Comparison of ENCODE assay signal across 22 cellular contexts in the genomic region with DNA sequence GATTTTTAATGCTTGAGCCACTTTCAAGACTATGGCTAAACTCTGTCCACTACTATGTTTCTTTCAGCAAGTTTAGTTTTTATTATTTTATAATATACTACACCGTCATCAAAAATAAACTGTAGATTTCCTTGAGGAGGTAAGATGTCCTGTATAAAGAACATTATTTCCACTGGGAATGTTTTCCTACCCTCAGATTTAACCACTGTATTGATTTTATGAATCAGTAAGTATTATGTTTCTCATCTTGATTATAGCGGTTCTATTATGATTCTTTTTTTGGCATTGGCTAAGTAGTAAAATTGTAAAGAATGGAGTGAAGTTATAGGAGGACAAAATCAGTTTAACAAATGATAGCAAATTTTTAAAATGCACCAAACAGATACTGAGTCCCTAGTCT.
"Had no signal": no experiment of that assay in that cellular context is flagged by ENCODE, and none has a peak within 500 bp of the region (broad histone marks: within the 10 kb centered on the region; RNA-seq: fewer than 3 reads in every experiment).

No MANE protein-coding gene starts in this region.

- ATAC-seq: gastrocnemius medialis; left ventricle myocardium superior; lower lobe of right lung; natural killer cell; sciatic nerve; stimulated activated effector memory CD8-positive, alpha-beta T cell treated with anti-CD3 and anti-CD28 coated beads, Interleukin-12 subunit alpha, Interleukin-12 subunit beta, amount 100 ng/mL, for 72 hours had no signal

- H3K9me3 ChIP-seq: gastrocnemius medialis, lower lobe of right lung, right atrium auricular region, testis, tibial artery had no signal

- H3K27ac ChIP-seq: gastrocnemius medialis, lower lobe of right lung, parathyroid adenoma, right atrium auricular region, stomach, testis, tibial artery had no signal

- H3K4me3 ChIP-seq: dorsolateral prefrontal cortex, gastrocnemius medialis, lower lobe of right lung, right atrium auricular region, stomach, testis, tibial artery had no signal

- H3K27me3 Mint-ChIP-seq: progenitor cell of endocrine pancreas, type B pancreatic cell had no signal

- H3K9me3 Mint-ChIP-seq: natural killer cell had no signal

- H3K9ac ChIP-seq: parathyroid adenoma had no signal

- H3K4me3 Mint-ChIP-seq: natural killer cell; stimulated activated effector memory CD8-positive, alpha-beta T cell treated with anti-CD3 and anti-CD28 coated beads, Interleukin-12 subunit alpha, Interleukin-12 subunit beta, amount 100 ng/mL, for 72 hours; type B pancreatic cell had no signal

- H3K79me2 ChIP-seq: parathyroid adenoma had no signal

- H3K4me1 ChIP-seq: lower lobe of right lung, parathyroid adenoma, testis, tibial artery had no signal

- H3K27ac Mint-ChIP-seq: progenitor cell of endocrine pancreas; stimulated activated effector memory CD8-positive, alpha-beta T cell treated with anti-CD3 and anti-CD28 coated beads, Interleukin-12 subunit alpha, Interleukin-12 subunit beta, amount 100 ng/mL, for 72 hours; type B pancreatic cell had no signal

- H3K36me3 Mint-ChIP-seq: natural killer cell had no signal

- DNase-seq: dorsolateral prefrontal cortex; effector CD4-positive, alpha-beta T cell; foreskin fibroblast; gastrocnemius medialis; head of caudate nucleus; left ventricle myocardium superior; lower lobe of right lung; natural killer cell; occipital lobe; stimulated activated CD4-positive, alpha-beta T cell treated with anti-CD3 and anti-CD28 coated beads, Interleukin-2, amount 100 ng/mL, for 24 hours; stimulated activated CD4-positive, alpha-beta T cell treated with anti-CD3 and anti-CD28 coated beads, Interleukin-4, amount 100 ng/mL, for 24 hours; stimulated activated naive CD4-positive, alpha-beta T cell treated with Interleukin-2 at 50 U/mL for 16 hours; stomach; substantia nigra; testis; tibial artery had no signal

- H2AFZ ChIP-seq: parathyroid adenoma had no signal

- H3K36me3 ChIP-seq: gastrocnemius medialis, right atrium auricular region had no signal

- H3K27me3 ChIP-seq: dorsolateral prefrontal cortex, gastrocnemius medialis, right atrium auricular region, stomach, testis, tibial artery had no signal
